30 cellular contexts compared by ENCODE assay signal in the genomic region with DNA sequence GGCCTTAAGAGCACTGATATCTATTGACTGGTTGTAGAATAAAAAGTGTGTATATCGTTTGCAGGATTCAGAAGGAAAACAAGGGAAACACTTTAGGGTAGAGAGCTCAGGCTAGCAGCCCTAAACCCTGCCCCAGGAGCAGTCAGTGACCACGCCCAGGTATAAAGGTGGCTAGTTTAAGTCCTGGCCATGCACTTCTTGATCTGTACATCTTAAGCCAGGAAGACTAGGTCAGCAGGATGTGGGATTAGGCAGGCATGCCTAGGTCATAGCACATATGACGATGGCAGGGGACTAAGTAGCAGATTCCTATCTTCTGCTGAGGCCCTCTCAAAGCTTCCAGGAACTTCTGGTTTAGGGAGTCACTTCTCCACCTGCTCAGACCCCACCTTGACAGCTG.
"Had no signal": no experiment of that assay in that cellular context is flagged by ENCODE, and none has a peak within 500 bp of the region (broad histone marks: within the 10 kb centered on the region; RNA-seq: fewer than 3 reads in every experiment).

No MANE protein-coding gene starts in this region.

- H3K9ac ChIP-seq: parathyroid adenoma had no signal

- FAIRE-seq: astrocyte, endometrium, frontal cortex, islet of Langerhans, urothelium cell line had no signal

- H3K36me3 ChIP-seq: right atrium auricular region, spleen, transverse colon had no signal

- H3K27ac ChIP-seq: epithelial cell of prostate, parathyroid adenoma, right atrium auricular region, spleen, transverse colon had no signal

- H3K4me1 Mint-ChIP-seq: activated CD4-positive, alpha-beta memory T cell treated with anti-CD3 and anti-CD28 coated beads, Interleukin-2, amount 10 ng/mL, durations not matched to agents 7 days and 5 days; activated CD4-positive, alpha-beta T cell treated with anti-CD3 and anti-CD28 coated beads, Interleukin-2, amount 10 ng/mL, durations not matched to agents 7 days and 5 days; activated T-helper 17 cell treated with anti-CD3 and anti-CD28 coated beads, Interleukin-2, amount 50 U/mL, for 72 hours; central memory CD8-positive, alpha-beta T cell; WTC11 had no signal

- H3K4me1 ChIP-seq: parathyroid adenoma, spleen, transverse colon had no signal

- H3K36me3 Mint-ChIP-seq: WTC11 had no signal

- ATAC-seq: activated T-helper 17 cell treated with anti-CD3 and anti-CD28 coated beads, Interleukin-2, amount 50 U/mL, for 72 hours; left ventricle myocardium superior; WTC11 had no signal

- H3K4me3 ChIP-seq: right atrium auricular region, spleen, transverse colon had no signal

- H3K9me3 Mint-ChIP-seq: activated CD4-positive, alpha-beta memory T cell treated with anti-CD3 and anti-CD28 coated beads, Interleukin-2, amount 10 ng/mL, durations not matched to agents 7 days and 5 days; activated CD4-positive, alpha-beta T cell treated with anti-CD3 and anti-CD28 coated beads, Interleukin-2, amount 10 ng/mL, durations not matched to agents 7 days and 5 days; activated T-cell treated with anti-CD3 and anti-CD28 coated beads, Interleukin-2, amount 50 U/mL, for 24 hours; activated T-helper 17 cell treated with anti-CD3 and anti-CD28 coated beads, Interleukin-2, amount 50 U/mL, for 72 hours; central memory CD8-positive, alpha-beta T cell; nephron; T-helper 1 cell treated with Interleukin-12 subunit alpha and Interleukin-12 subunit beta and Interleukin-4 antibody, amounts not matched to agents 30 μg/mL and 1 μg/mL, for 36 hours; WTC11 had no signal

- H3K4me3 Mint-ChIP-seq: activated CD4-positive, alpha-beta memory T cell treated with anti-CD3 and anti-CD28 coated beads, Interleukin-2, amount 10 ng/mL, durations not matched to agents 7 days and 5 days; activated CD4-positive, alpha-beta T cell treated with anti-CD3 and anti-CD28 coated beads, Interleukin-2, amount 10 ng/mL, durations not matched to agents 7 days and 5 days; activated T-cell treated with anti-CD3 and anti-CD28 coated beads, Interleukin-2, amount 50 U/mL, for 24 hours; activated T-helper 17 cell treated with anti-CD3 and anti-CD28 coated beads, Interleukin-2, amount 50 U/mL, for 72 hours; central memory CD8-positive, alpha-beta T cell; nephron; T-helper 1 cell treated with Interleukin-12 subunit alpha and Interleukin-12 subunit beta and Interleukin-4 antibody, amounts not matched to agents 30 μg/mL and 1 μg/mL, for 36 hours; WTC11 had no signal

- H3K9me3 ChIP-seq: right atrium auricular region, spleen, transverse colon had no signal

- DNase-seq: activated CD4-positive, alpha-beta memory T cell treated with anti-CD3 and anti-CD28 coated beads, Interleukin-2, amount 10 ng/mL, durations not matched to agents 7 days and 5 days; activated CD4-positive, alpha-beta T cell treated with anti-CD3 and anti-CD28 coated beads for 1 hour; activated CD4-positive, alpha-beta T cell treated with anti-CD3 and anti-CD28 coated beads, Interleukin-2, amount 10 ng/mL, durations not matched to agents 7 days and 5 days; activated CD8-positive, alpha-beta memory T cell treated with anti-CD3 and anti-CD28 coated beads, Interleukin-2, amount 50 U/mL, for 48 hours; activated gamma-delta T cell treated with Interleukin-2 at 50 U/mL for 16 hours; activated naive CD4-positive, alpha-beta T cell treated with anti-CD3 and anti-CD28 coated beads, Interleukin-2, amount 50 U/mL, for 16 hours; activated T-cell treated with anti-CD3 and anti-CD28 coated beads, Interleukin-2, amount 50 U/mL, for 24 hours; amniotic stem cell; dermis blood vessel endothelial cell; effector CD4-positive, alpha-beta T cell; left ventricle myocardium superior; nucleus accumbens; spleen; stimulated activated naive CD4-positive, alpha-beta T cell treated with Interleukin-2 at 50 U/mL for 16 hours; SW 1271; T1000; transverse colon had no signal

- H3K27me3 ChIP-seq: right atrium auricular region, spleen, transverse colon had no signal

- H3K27me3 Mint-ChIP-seq: activated T-cell treated with anti-CD3 and anti-CD28 coated beads, Interleukin-2, amount 50 U/mL, for 24 hours had no signal

- H3K27ac Mint-ChIP-seq: activated CD4-positive, alpha-beta memory T cell treated with anti-CD3 and anti-CD28 coated beads, Interleukin-2, amount 10 ng/mL, durations not matched to agents 7 days and 5 days; activated CD4-positive, alpha-beta T cell treated with anti-CD3 and anti-CD28 coated beads, Interleukin-2, amount 10 ng/mL, durations not matched to agents 7 days and 5 days; activated T-cell treated with anti-CD3 and anti-CD28 coated beads, Interleukin-2, amount 50 U/mL, for 24 hours; activated T-helper 17 cell treated with anti-CD3 and anti-CD28 coated beads, Interleukin-2, amount 50 U/mL, for 72 hours; nephron; T-helper 1 cell treated with Interleukin-12 subunit alpha and Interleukin-12 subunit beta and Interleukin-4 antibody, amounts not matched to agents 30 μg/mL and 1 μg/mL, for 36 hours; WTC11 had no signal
